ENCODE assay signal across 12 cellular contexts in the genomic region with DNA sequence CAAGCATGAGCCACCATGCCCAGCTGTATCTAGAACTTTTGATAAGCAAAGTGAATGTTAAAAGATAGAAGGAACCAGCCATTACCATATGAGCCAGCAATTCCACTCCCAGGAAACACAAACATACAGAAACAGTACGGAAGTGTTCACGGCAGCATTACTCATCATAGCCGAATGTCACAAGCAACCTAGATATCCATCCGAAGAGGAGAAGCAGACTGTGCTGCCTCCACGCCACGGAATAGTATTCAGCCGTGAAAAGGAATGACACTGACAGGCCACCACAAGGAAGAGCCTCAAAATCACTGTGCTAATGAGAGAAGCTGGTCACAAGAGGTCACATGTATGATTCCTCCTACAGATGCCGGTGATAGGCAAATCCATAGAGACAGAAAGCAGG. TPM values are rescaled to one million over a fixed set of nuclear protein-coding genes. Genes with fewer than 3 reads are reported as not detected.
DNase-seq lines count a peak whose midpoint lies in the region; ATAC-seq and TF ChIP-seq lines count a peak whose summit lies in the region.
"Had no signal": no experiment of that assay in that cellular context is flagged by ENCODE, and none has a peak within 500 bp of the region (broad histone marks: within the 10 kb centered on the region; RNA-seq: fewer than 3 reads in every experiment).

No MANE protein-coding gene starts in this region.

- no peak overlapping the region for H4K5ac ChIP-seq in IMR-90 (ENCODE audit: low read depth, low read length)

- H2BK15ac ChIP-seq in IMR-90 (ENCODE audit: low read depth, low read length), result no peak overlapping the region

- H3K27ac ChIP-seq in IMR-90 (ENCODE audit: insufficient read depth, low read length), result no peak overlapping the region
- H3K27ac ChIP-seq in hepatocyte, result peak overlapping the region; percentile 24
- H3K27ac ChIP-seq: coronary artery, RWPE1 had no signal

- H3K4ac ChIP-seq in IMR-90 (ENCODE audit: low read depth, low read length), result 0 out of 2 replicates have a peak overlapping the region, but pooled peaks have one; percentile 30

- POLR2A ChIA-PET in IMR-90 (lab: Charles Lee; ENCODE audit: unreplicated experiment), result no interaction called here
- POLR2A ChIA-PET in activated B cell treated with CpG ODN at 0.5 μM for 24 hours (lab: Charles Lee), result interaction anchor here (1.0 to 3.4 kb wide), 7 partner anchors 8 to 90 kb away, joined by 3 to 10 read pairs (median 4); partner anchors contain the start of genes ATF4 and MIEF1

- H3K18ac ChIP-seq in IMR-90 (ENCODE audit: low read depth, low read length), result no peak overlapping the region

- H3K14ac ChIP-seq in IMR-90 (replicated peaks; ENCODE audit: low read depth, low read length), result no peak overlapping the region

- peak; percentile 66 for ATAC-seq in IMR-90 (ENCODE audit: low read depth)
- ATAC-seq in activated B cell treated with CpG ODN at 0.5 μM for 24 hours (ENCODE audit: low read depth), result no peak

- TF ChIP-seq CTCF in IMR-90 (conservative IDR thresholded peaks at IDR 0.05; ENCODE audit: low read depth, low read length) (no peak), activated B cell treated with CpG ODN at 0.5 μM for 24 hours (IDR thresholded peaks at IDR 0.05) (no peak), hepatocyte (IDR thresholded peaks at IDR 0.05; ENCODE audit: poor library complexity) (no peak), glutamatergic neuron (IDR thresholded peaks at IDR 0.05; ENCODE audit: partially characterized antibody, unreplicated experiment) (no peak)

- peak; percentile 31 for DNase-seq in AG08395 (ENCODE audit: low spot score)
- peak; percentile 76 for DNase-seq in IMR-90
- DNase-seq in activated B cell treated with CpG ODN at 0.5 μM for 24 hours, result no peak
- DNase-seq in hepatocyte (ENCODE audit: low spot score), result peak; percentile 56
- no peak for DNase-seq in activated CD8-positive, alpha-beta memory T cell treated with anti-CD3 and anti-CD28 coated beads, Interleukin-2, amount 50 U/mL, for 4 hours
- no peak for DNase-seq in AML-193 (lab: John Stamatoyannopoulos, UW)
- DNase-seq in glutamatergic neuron, result no peak
- no peak for DNase-seq in NCI-H446 treated with DMSO at 0.1 percent for 48 hours (lab: John Stamatoyannopoulos, UW)
- DNase-seq: activated CD4-positive, CD25-positive, alpha-beta regulatory T cell; activated effector memory CD4-positive, alpha-beta T cell treated with anti-CD3 and anti-CD28 coated beads, Interleukin-2, amount 50 U/mL, for 16 hours had no signal

- H4K8ac ChIP-seq in IMR-90 (ENCODE audit: low read depth in 2 of 2, low read length in 2 of 2), result peak overlapping the region in 1 of 2 experiments; percentile 79; a peak in 1 of 4 replicates

- H3K4me1 Mint-ChIP-seq in activated B cell treated with CpG ODN at 0.5 μM for 24 hours (peaks cover 56% of the 10 kb centered on the region), glutamatergic neuron (ENCODE audit: low read depth, unreplicated experiment) (no peaks in the 10 kb centered on the region)

- H3K23ac ChIP-seq in IMR-90 (ENCODE audit: low read depth, low read length), result no peak overlapping the region

- intact Hi-C loops in IMR-90 (cut with micrococcal nuclease) (loop anchor here (10.0 kb wide), 1 partner anchor 56 kb away; no protein-coding TSS in a partner anchor), activated B cell treated with CpG ODN at 0.5 μM for 24 hours (cut with micrococcal nuclease) (no loop called here)

- H2BK20ac ChIP-seq in IMR-90 (ENCODE audit: low read depth, low read length), result no peak overlapping the region

- H3K4me3 ChIP-seq in IMR-90 (ENCODE audit: insufficient read depth, low read depth, low read length) (no peak overlapping the region), hepatocyte (no peak overlapping the region)
- H3K4me3 ChIP-seq: coronary artery had no signal

- H2AK9ac ChIP-seq in IMR-90 (replicated peaks; ENCODE audit: low read depth, low read length, poor library complexity), result no peak overlapping the region

- BruUV-seq in IMR-90 (replicated peaks; lab: Mats Ljungman, UMichigan), result no TSS peak

- no peaks in the 10 kb centered on the region for H3K9me1 ChIP-seq in IMR-90 (ENCODE audit: insufficient read depth, low read length)

- H3K9me2 ChIP-seq in hepatocyte (replicated peaks; ENCODE audit: insufficient read depth), result no peaks in the 10 kb centered on the region

- H2BK5ac ChIP-seq in IMR-90 (ENCODE audit: low read depth, low read length, poor library complexity, severe bottlenecking), result no peak overlapping the region

- in situ Hi-C loops in IMR-90 (cut with MboI; ENCODE audit: low sequenced_read_pairs), result no loop called here

- H2BK120ac ChIP-seq in IMR-90 (ENCODE audit: low read depth, low read length), result peak overlapping the region; percentile 35; the same call in 1 of the 2 replicates

- H4K91ac ChIP-seq in IMR-90 (ENCODE audit: insufficient read depth, low read depth, low read length), result peak overlapping the region; percentile 58; the same call in 1 of the 2 replicates

- no peak for TF ChIP-seq RAD21 in IMR-90 (IDR thresholded peaks at IDR 0.05; ENCODE audit: low read length)

- H4K20me1 ChIP-seq in IMR-90 (ENCODE audit: insufficient read depth, low read length) (no peaks in the 10 kb centered on the region), hepatocyte (ENCODE audit: insufficient read depth, poor library complexity, severe bottlenecking) (no peaks in the 10 kb centered on the region)

- no peak for TF ChIP-seq POLR2A in IMR-90 (IDR thresholded peaks at IDR 0.05; ENCODE audit: low read depth, low read length)

- CTCF ChIA-PET in IMR-90 (lab: Yijun Ruan, JAX), result no interaction called here
- CTCF ChIA-PET in activated B cell treated with CpG ODN at 0.5 μM for 24 hours (lab: Charles Lee), result interaction anchor here (1.2 to 3.1 kb wide), 2 partner anchors 56 to 75 kb away, joined by 3 to 15 read pairs; no protein-coding TSS in a partner anchor

- H2AFZ ChIP-seq in IMR-90 (replicated peaks; ENCODE audit: low read length, poor library complexity) (peak overlapping the region; percentile 83), hepatocyte (no peak overlapping the region)

- H3K4me1 ChIP-seq in IMR-90 (ENCODE audit: control insufficient read depth, insufficient read depth, low read length) (peaks cover 4% of the 10 kb centered on the region), hepatocyte (ENCODE audit: insufficient read depth) (peaks cover 8% of the 10 kb centered on the region)

- H3K27ac Mint-ChIP-seq in activated B cell treated with CpG ODN at 0.5 μM for 24 hours (no peak overlapping the region), glutamatergic neuron (ENCODE audit: unreplicated experiment) (no peak overlapping the region)

- H3K9ac ChIP-seq in IMR-90 (ENCODE audit: low read depth, low read length), result no peak overlapping the region

- H3K9me3 Mint-ChIP-seq in activated B cell treated with CpG ODN at 0.5 μM for 24 hours, result no peaks in the 10 kb centered on the region
- peaks cover 2% of the 10 kb centered on the region for H3K9me3 Mint-ChIP-seq in glutamatergic neuron (ENCODE audit: unreplicated experiment)

- no peaks in the 10 kb centered on the region for H3K79me2 ChIP-seq in hepatocyte

- H3K27me3 Mint-ChIP-seq in activated B cell treated with CpG ODN at 0.5 μM for 24 hours (no peaks in the 10 kb centered on the region), glutamatergic neuron (ENCODE audit: unreplicated experiment) (peaks cover 4% of the 10 kb centered on the region)

- H3K4me3 Mint-ChIP-seq in activated B cell treated with CpG ODN at 0.5 μM for 24 hours (peak overlapping the region; percentile 22), glutamatergic neuron (ENCODE audit: unreplicated experiment) (no peak overlapping the region)

- no peak overlapping the region for H3K4me2 ChIP-seq in IMR-90 (ENCODE audit: low read depth, low read length)
- no peak overlapping the region for H3K4me2 ChIP-seq in hepatocyte

- 32% methylated on average over 4 of the region's 8 CpGs; no CpG with 5 or more reads in 1 of the 2 experiments for WGBS in IMR-90 (ENCODE audit: extremely low coverage in 2 of 2, insufficient read length in 1 of 2), 2 experiments
- 74% methylated on average over 8 of the region's 8 CpGs for WGBS in hepatocyte (ENCODE audit: low lambda C conversion rate, missing lambda C conversion rate)

- H3K9me3 ChIP-seq in IMR-90 (ENCODE audit: control insufficient read depth, insufficient read depth, low read length), result no peaks in the 10 kb centered on the region
- H3K9me3 ChIP-seq in hepatocyte (ENCODE audit: low read depth), result no peaks in the 10 kb centered on the region

- H3K36me3 Mint-ChIP-seq in activated B cell treated with CpG ODN at 0.5 μM for 24 hours (ENCODE audit: low read depth), result peaks cover 2% of the 10 kb centered on the region
- H3K36me3 Mint-ChIP-seq in glutamatergic neuron (ENCODE audit: unreplicated experiment), result no peaks in the 10 kb centered on the region

- H3K36me3 ChIP-seq in IMR-90 (ENCODE audit: control insufficient read depth, insufficient read depth, low read length), result no peaks in the 10 kb centered on the region
- H3K36me3 ChIP-seq in hepatocyte (replicated peaks; ENCODE audit: insufficient read depth, low read depth), result no peaks in the 10 kb centered on the region

- H3K27me3 ChIP-seq in IMR-90 (ENCODE audit: control insufficient read depth, insufficient read depth, low read length), result no peaks in the 10 kb centered on the region
- no peaks in the 10 kb centered on the region for H3K27me3 ChIP-seq in hepatocyte

- dilution Hi-C loops in IMR-90 (cut with HindIII; ENCODE audit: low sequenced_read_pairs, unreplicated experiment), result no loop called here

- no peak overlapping the region for H3K56ac ChIP-seq in IMR-90 (ENCODE audit: extremely low read depth, insufficient read depth, low read length)

- no peaks in the 10 kb centered on the region for H3K79me1 ChIP-seq in IMR-90 (ENCODE audit: low read depth in 1 of 2, low read length in 2 of 2)

- H2AK5ac ChIP-seq in IMR-90 (ENCODE audit: low read depth, low read length), result peak overlapping the region; percentile 1; the same call in 1 of the 2 replicates

TF ChIP-seq in IMR-90, 13 proteins besides CTCF, POLR2A, EP300 and RAD21 (continues in another document):
- TF ChIP-seq RFX5 (IDR thresholded peaks at IDR 0.05; ENCODE audit: low read depth, low read length), result no peak

RNA-seq across cellular contexts. Expression of gene MGAT3, which starts 17.6 kb away (rescaled TPM):
- total RNA-seq in IMR-90 (2012; rRNA removed) (0.28 and 0.36 TPM in 2 replicates), activated B cell treated with CpG ODN at 0.5 μM for 24 hours (41.5 and 43.4 TPM in 2 replicates), hepatocyte (20.0 and 22.3 TPM in 2 replicates), glutamatergic neuron (ENCODE audit: unreplicated experiment) (12.8 TPM)
- polyA plus RNA-seq in IMR-90 (2012; rRNA removed) (1.1 TPM in 2 replicates), hepatocyte (5.5 and 7.0 TPM in 2 replicates)
- polyA plus RNA-seq in IMR-90 (2012; cell fraction: cytosol; rRNA removed), result 0.38 and 0.99 TPM in 2 replicates
- 1.0 and 1.5 TPM in 2 replicates for polyA plus RNA-seq in IMR-90 (2012; cell fraction: nucleus; rRNA removed; ENCODE audit: low replicate concordance)

RNA-seq across cellular contexts. Expression of gene TAB1, which starts 39.6 kb away (rescaled TPM):
- total RNA-seq in IMR-90 (2012; rRNA removed) (7.2 and 9.9 TPM in 2 replicates), activated B cell treated with CpG ODN at 0.5 μM for 24 hours (29.4 and 37.4 TPM in 2 replicates), hepatocyte (13.3 and 14.0 TPM in 2 replicates), glutamatergic neuron (ENCODE audit: unreplicated experiment) (27.5 TPM)
- polyA plus RNA-seq in IMR-90 (2012; rRNA removed) (18.8 and 26.0 TPM in 2 replicates), hepatocyte (8.6 and 10.7 TPM in 2 replicates)
- 32.3 and 42.2 TPM in 2 replicates for polyA plus RNA-seq in IMR-90 (2012; cell fraction: cytosol; rRNA removed)
- 24.3 and 49.5 TPM in 2 replicates for polyA plus RNA-seq in IMR-90 (2012; cell fraction: nucleus; rRNA removed; ENCODE audit: low replicate concordance)

Comparison
In these comparisons a context has a peak if more than half of its experiments do, and no peak if none do; other contexts are left out.
1. DNase-seq: peak in AG08395 (single experiment), IMR-90 (single experiment) and hepatocyte (single experiment); none in activated B cell treated with CpG ODN at 0.5 μM for 24 hours (single experiment), activated CD8-positive, alpha-beta memory T cell treated with anti-CD3 and anti-CD28 coated beads, Interleukin-2, amount 50 U/mL, for 4 hours (single experiment), AML-193 (0 of 2), glutamatergic neuron (single experiment) and NCI-H446 treated with DMSO at 0.1 percent for 48 hours (single experiment).
2. RNA of gene MGAT3, which starts 17.6 kb away (total RNA-seq): 41.5 to 43.4 TPM in activated B cell treated with CpG ODN at 0.5 μM for 24 hours, 20.0 to 22.3 TPM in hepatocyte and 12.8 TPM in glutamatergic neuron (single experiment); 0.28 to 0.36 TPM in IMR-90; every median in the first group is over 10 times any median in the second.